ENCODE assay signal across 17 cellular contexts in the genomic region with DNA sequence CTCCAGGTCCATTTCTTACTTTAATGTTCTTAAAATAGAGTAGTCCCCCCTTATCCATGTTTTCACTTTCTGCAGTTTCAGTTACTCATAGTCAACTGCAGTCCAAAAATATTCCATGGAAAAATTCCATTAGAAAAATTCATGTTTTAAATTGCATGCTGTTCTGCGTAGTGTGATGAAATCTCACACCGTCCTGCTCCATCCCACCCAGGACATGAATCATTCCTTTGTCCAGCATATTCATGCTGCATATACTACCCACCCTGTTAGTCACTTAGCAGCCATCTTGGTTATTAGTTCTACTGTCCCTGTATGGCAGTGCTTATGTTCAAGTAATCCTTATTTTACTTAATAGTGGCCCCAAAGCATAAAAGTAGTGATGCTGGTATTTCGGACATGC. TPM values are rescaled to one million over a fixed set of nuclear protein-coding genes. Genes with fewer than 3 reads are reported as not detected.
A peak's percentile ranks its signal among the peaks of the same experiment; 100 is the strongest.
DNase-seq lines count a peak whose midpoint lies in the region; ATAC-seq and TF ChIP-seq lines count a peak whose summit lies in the region.
"Had no signal": no experiment of that assay in that cellular context is flagged by ENCODE, and none has a peak within 500 bp of the region (broad histone marks: within the 10 kb centered on the region; RNA-seq: fewer than 3 reads in every experiment).

No MANE protein-coding gene starts in this region.

- no peaks in the 10 kb centered on the region for H3K27me3 ChIP-seq in skeletal muscle satellite cell (ENCODE audit: control insufficient read depth, insufficient read depth, low read length)

- no peak overlapping the region for H3K4me2 ChIP-seq in skeletal muscle satellite cell (ENCODE audit: low read length)

- no peaks in the 10 kb centered on the region for H3K36me3 ChIP-seq in skeletal muscle satellite cell (ENCODE audit: insufficient read depth, low read length)

- H3K9me3 ChIP-seq in skeletal muscle satellite cell (replicated peaks; ENCODE audit: low read length), result no peaks in the 10 kb centered on the region

- peak; percentile 76 for DNase-seq in HCEC 1CT
- DNase-seq in amniotic epithelial cell (ENCODE audit: low read depth), result peak; percentile 95
- DNase-seq in fibroblast of pulmonary artery (ENCODE audit: low read depth), result peak; percentile 94
- no peak for DNase-seq in progenitor cell of endocrine pancreas (ENCODE audit: low spot score, unreplicated experiment)
- DNase-seq in T-helper 2 cell treated with Interferon-gamma antibody and Interleukin-4, amounts not matched to agents 5 μg/mL and 100 μg/mL, for 36 hours (ENCODE audit: low spot score), result no peak
- no peak for DNase-seq in type B pancreatic cell (ENCODE audit: extremely low spot score, unreplicated experiment)
- DNase-seq: activated CD4-positive, alpha-beta T cell treated with anti-CD3 and anti-CD28 coated beads for 4 hours; CD4-positive, alpha-beta memory T cell; effector memory CD8-positive, alpha-beta T cell; Karpas-422; left colon; naive thymus-derived CD8-positive, alpha-beta T cell; NCI-H187 treated with DMSO at 0.1 percent for 48 hours; stimulated activated CD4-positive, alpha-beta T cell treated with anti-CD3 and anti-CD28 coated beads, Interleukin-4, amount 100 ng/mL, for 24 hours; T-helper 9 cell had no signal

- no peak for TF ChIP-seq CTCF in fibroblast of pulmonary artery (IDR thresholded peaks at IDR 0.05; ENCODE audit: low read length, missing control alignments)
- no peak for TF ChIP-seq CTCF in progenitor cell of endocrine pancreas (IDR thresholded peaks at IDR 0.05; ENCODE audit: unreplicated experiment)
- TF ChIP-seq CTCF in type B pancreatic cell (conservative IDR thresholded peaks at IDR 0.05), result no peak

- H3K9me3 Mint-ChIP-seq in progenitor cell of endocrine pancreas (ENCODE audit: low read depth) (no peaks in the 10 kb centered on the region), type B pancreatic cell (no peaks in the 10 kb centered on the region)
- H3K9me3 Mint-ChIP-seq in T-helper 2 cell treated with Interferon-gamma antibody and Interleukin-4, amounts not matched to agents 5 μg/mL and 100 μg/mL, for 36 hours, result no peaks in the 10 kb centered on the region
- H3K9me3 Mint-ChIP-seq: CD4-positive, alpha-beta memory T cell; effector memory CD8-positive, alpha-beta T cell; naive thymus-derived CD8-positive, alpha-beta T cell had no signal

- H3K4me3 ChIP-seq in fibroblast of pulmonary artery (replicated peaks; ENCODE audit: low read depth, low read length) (no peak overlapping the region), skeletal muscle satellite cell (ENCODE audit: low read length) (no peak overlapping the region)

- peaks cover 50% of the 10 kb centered on the region for H3K4me1 ChIP-seq in skeletal muscle satellite cell (ENCODE audit: control insufficient read depth, insufficient read depth, low read length)

- peak overlapping the region; percentile 28 for H3K9ac ChIP-seq in skeletal muscle satellite cell (ENCODE audit: low read depth, low read length)

- H3K4me1 Mint-ChIP-seq in progenitor cell of endocrine pancreas (ENCODE audit: low read depth), result peaks cover 19% of the 10 kb centered on the region
- H3K4me1 Mint-ChIP-seq in T-helper 2 cell treated with Interferon-gamma antibody and Interleukin-4, amounts not matched to agents 5 μg/mL and 100 μg/mL, for 36 hours (ENCODE audit: low read depth), result peaks cover 4% of the 10 kb centered on the region
- H3K4me1 Mint-ChIP-seq in type B pancreatic cell (ENCODE audit: unreplicated experiment), result peaks cover 18% of the 10 kb centered on the region

- H3K4me3 Mint-ChIP-seq in progenitor cell of endocrine pancreas (ENCODE audit: low read depth) (no peak overlapping the region), type B pancreatic cell (no peak overlapping the region)
- H3K4me3 Mint-ChIP-seq in T-helper 2 cell treated with Interferon-gamma antibody and Interleukin-4, amounts not matched to agents 5 μg/mL and 100 μg/mL, for 36 hours, result no peak overlapping the region
- H3K4me3 Mint-ChIP-seq: CD4-positive, alpha-beta memory T cell; effector memory CD8-positive, alpha-beta T cell; naive thymus-derived CD8-positive, alpha-beta T cell had no signal

- ATAC-seq in HG03571 (IDR thresholded peaks at IDR 0.05; ENCODE audit: unreplicated experiment), result no peak
- ATAC-seq: effector memory CD8-positive, alpha-beta T cell; left colon; naive thymus-derived CD8-positive, alpha-beta T cell had no signal

- H3K27me3 Mint-ChIP-seq in progenitor cell of endocrine pancreas (no peaks in the 10 kb centered on the region), type B pancreatic cell (peaks cover 16% of the 10 kb centered on the region)
- H3K27me3 Mint-ChIP-seq in T-helper 2 cell treated with Interferon-gamma antibody and Interleukin-4, amounts not matched to agents 5 μg/mL and 100 μg/mL, for 36 hours (ENCODE audit: low read depth), result peaks cover 47% of the 10 kb centered on the region

- no peaks in the 10 kb centered on the region for H3K36me3 Mint-ChIP-seq in progenitor cell of endocrine pancreas (ENCODE audit: insufficient read depth)
- no peaks in the 10 kb centered on the region for H3K36me3 Mint-ChIP-seq in T-helper 2 cell treated with Interferon-gamma antibody and Interleukin-4, amounts not matched to agents 5 μg/mL and 100 μg/mL, for 36 hours (ENCODE audit: low read depth)
- no peaks in the 10 kb centered on the region for H3K36me3 Mint-ChIP-seq in type B pancreatic cell
- H3K36me3 Mint-ChIP-seq: CD4-positive, alpha-beta memory T cell; naive thymus-derived CD8-positive, alpha-beta T cell had no signal

- no peak overlapping the region for H3K27ac Mint-ChIP-seq in progenitor cell of endocrine pancreas
- no peak overlapping the region for H3K27ac Mint-ChIP-seq in T-helper 2 cell treated with Interferon-gamma antibody and Interleukin-4, amounts not matched to agents 5 μg/mL and 100 μg/mL, for 36 hours
- H3K27ac Mint-ChIP-seq in type B pancreatic cell, result no peak overlapping the region
- H3K27ac Mint-ChIP-seq: CD4-positive, alpha-beta memory T cell; effector memory CD8-positive, alpha-beta T cell; naive thymus-derived CD8-positive, alpha-beta T cell had no signal

RNA-seq across cellular contexts. Expression of a gene that starts 5.4 kb away (rescaled TPM):
- 83.4 and 123 TPM in 2 replicates for total RNA-seq in skeletal muscle satellite cell (2012; rRNA removed)
- total RNA-seq in progenitor cell of endocrine pancreas (66.1 and 67.9 TPM in 2 replicates), type B pancreatic cell (ENCODE audit: low replicate concordance) (76.7 and 118 TPM in 2 replicates)

Comparison
In these comparisons a context has a peak if more than half of its experiments do, and no peak if none do; other contexts are left out.
1. DNase-seq: peak in HCEC 1CT (single experiment), amniotic epithelial cell (single experiment) and fibroblast of pulmonary artery (single experiment); none in progenitor cell of endocrine pancreas (single experiment), T-helper 2 cell treated with Interferon-gamma antibody and Interleukin-4, amounts not matched to agents 5 μg/mL and 100 μg/mL, for 36 hours (single experiment) and type B pancreatic cell (single experiment).